8 cellular contexts compared by ENCODE assay signal in the genomic region with DNA sequence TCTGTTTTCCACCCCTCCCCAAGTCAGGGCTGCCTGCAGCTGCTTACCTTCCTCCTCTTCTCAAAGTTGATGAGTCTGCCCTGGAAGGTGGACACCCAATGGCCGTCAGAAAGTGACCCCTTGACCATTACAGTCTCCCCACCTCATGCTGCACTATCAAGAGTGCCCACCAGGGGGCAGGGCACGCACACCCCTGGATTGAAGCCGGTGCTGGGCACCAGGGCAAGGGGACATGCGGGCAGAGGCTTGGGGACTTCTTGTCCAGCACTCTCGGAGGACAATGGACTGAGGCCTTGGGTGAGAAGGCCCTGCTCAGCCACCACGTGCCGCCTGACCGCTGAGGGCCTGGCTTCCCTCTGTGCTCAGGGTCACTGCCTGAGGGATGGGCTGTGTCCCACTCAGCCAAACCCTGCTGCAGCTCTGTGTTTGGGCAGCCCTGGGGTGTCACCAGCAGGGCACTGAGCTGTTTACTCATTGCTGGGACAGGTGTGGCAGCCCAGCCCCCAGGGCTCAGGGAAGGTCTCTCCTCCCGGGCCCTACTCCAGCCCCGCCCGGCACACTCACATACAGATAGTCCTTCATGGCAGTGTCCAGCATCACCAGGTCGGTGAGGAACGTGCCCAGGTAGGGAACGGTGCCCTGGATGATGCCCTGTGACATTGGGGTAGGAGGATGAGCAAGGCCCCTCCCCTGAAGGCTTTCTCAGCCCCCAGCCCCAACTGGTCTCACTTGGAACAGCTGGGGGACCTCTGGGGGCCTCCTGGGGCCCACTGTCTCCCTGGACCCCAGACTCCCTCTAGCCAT. TPM values are rescaled to one million over a fixed set of nuclear protein-coding genes. Genes with fewer than 3 reads are reported as not detected.
DNase-seq lines count a peak whose midpoint lies in the region; ATAC-seq and TF ChIP-seq lines count a peak whose summit lies in the region.

No MANE protein-coding gene starts in this region.

- CTCF ChIA-PET in PC-9 (lab: Charles Lee): interaction anchor here (0.6 to 3.2 kb wide), 5 partner anchors 8 to 231 kb away, joined by 3 to 36 read pairs (median 6); no protein-coding TSS in a partner anchor

- BruUV-seq in PC-9 (replicated peaks; lab: Mats Ljungman, UMichigan): no TSS peak

- no peak for ATAC-seq in GM21576 (IDR thresholded peaks at IDR 0.05; ENCODE audit: unreplicated experiment)

- no peaks in the 10 kb centered on the region for H3F3A ChIP-seq in PC-9 (ENCODE audit: insufficient read depth, low read depth)

- peak; percentile 99 for TF ChIP-seq CTCF in PC-9 (conservative IDR thresholded peaks at IDR 0.05)
- TF ChIP-seq CTCF in foreskin fibroblast (IDR thresholded peaks at IDR 0.05; ENCODE audit: low read depth, low read length): peak; percentile 86

- POLR2A ChIA-PET in PC-9 (lab: Charles Lee; ENCODE audit: unreplicated experiment): interaction anchor here (0.5 to 0.7 kb wide), 3 partner anchors 24 to 1252 kb away, joined by 3 to 4 read pairs (median 4); no protein-coding TSS in a partner anchor

- H2AFZ ChIP-seq in PC-9: no peak overlapping the region

- no peaks in the 10 kb centered on the region for H3K27me3 ChIP-seq in PC-9 (ENCODE audit: insufficient read depth, low read depth)

- no peaks in the 10 kb centered on the region for H3K9me2 ChIP-seq in PC-9 (ENCODE audit: insufficient read depth)

- H3K9me3 ChIP-seq in PC-9 (ENCODE audit: insufficient read depth, low read depth): no peaks in the 10 kb centered on the region

- H3K36me3 ChIP-seq in PC-9 (ENCODE audit: low read depth): peaks cover 10% of the 10 kb centered on the region

- peak overlapping the region; percentile 20; the same call in 1 of the 2 replicates for H3K4me2 ChIP-seq in PC-9

- H4K20me1 ChIP-seq in PC-9 (ENCODE audit: insufficient read depth): no peaks in the 10 kb centered on the region

- peaks cover 12% of the 10 kb centered on the region for H3K4me1 ChIP-seq in PC-9 (replicated peaks; ENCODE audit: insufficient read depth)

- intact Hi-C loops in PC-9 (cut with micrococcal nuclease; ENCODE audit: unreplicated experiment): loop anchor here (1.0 to 5.0 kb wide), 7 partner anchors 11 to 383 kb away; a partner anchor contains a TSS

- H3K79me2 ChIP-seq in PC-9 (ENCODE audit: low read depth): no peaks in the 10 kb centered on the region

- no peak overlapping the region for H3K27ac ChIP-seq in PC-9

- H3K4me3 ChIP-seq in PC-9 (no peak overlapping the region), foreskin fibroblast (ENCODE audit: low read depth in 1 of 2, low read length in 2 of 2) (no peak overlapping the region)

- DNase-seq in NCI-H1417 (lab: John Stamatoyannopoulos, UW): peak; percentile 4 to 78 (median 42)
- DNase-seq in NCI-H1417 treated with DMSO at 0.1 percent for 48 hours (lab: John Stamatoyannopoulos, UW): no peak
- peak; percentile 72 to 87 for DNase-seq in PC-9
- peak; percentile 87 for DNase-seq in activated effector memory CD4-positive, alpha-beta T cell treated with anti-CD3 and anti-CD28 coated beads, Interleukin-2, amount 50 U/mL, for 16 hours
- peak in 1 of 2 donors; percentile 69 for DNase-seq in foreskin fibroblast
- DNase-seq in occipital lobe (lab: John Stamatoyannopoulos, UW): peak; percentile 34
- no peak for DNase-seq in NOMO-1 treated with dmso at 0.1 percent for 144 hours (lab: John Stamatoyannopoulos, UW; ENCODE audit: unreplicated experiment)

RNA-seq across cellular contexts. Expression of a gene that starts 17.7 kb away (rescaled TPM):
- 24.8 and 30.0 TPM in 2 replicates for total RNA-seq in PC-9 (2021)
- 95.8 TPM for total RNA-seq in occipital lobe

RNA-seq across cellular contexts. Expression of a gene that starts 41.6 kb away (rescaled TPM):
- total RNA-seq in PC-9 (2021) (2.7 TPM in 2 replicates), occipital lobe (not detected)

Comparison
In these comparisons a context has a peak if more than half of its experiments do, and no peak if none do; other contexts are left out.
1. DNase-seq: peak in NCI-H1417 (3 of 3), PC-9 (2 of 2), activated effector memory CD4-positive, alpha-beta T cell treated with anti-CD3 and anti-CD28 coated beads, Interleukin-2, amount 50 U/mL, for 16 hours (single experiment) and occipital lobe (single experiment); none in NCI-H1417 treated with DMSO at 0.1 percent for 48 hours (single experiment) and NOMO-1 treated with dmso at 0.1 percent for 144 hours (single experiment).